9 cellular contexts compared by ENCODE assay signal in the genomic region with DNA sequence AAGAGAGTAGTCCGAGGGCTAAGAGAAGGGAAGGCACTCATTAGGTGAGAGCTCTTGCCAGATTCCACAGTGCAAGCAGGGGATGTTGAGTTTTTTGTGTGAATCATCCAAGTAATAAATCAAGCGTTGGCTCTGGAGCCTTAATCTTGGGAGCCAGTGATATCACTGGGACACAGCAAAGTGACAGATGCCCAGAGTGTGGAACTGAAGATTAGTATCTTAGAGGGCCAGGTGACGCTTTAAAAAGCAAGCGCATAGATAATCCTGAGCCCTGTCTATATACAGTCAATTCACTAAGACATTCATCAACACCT.
DNase-seq lines count a peak whose midpoint lies in the region; ATAC-seq and TF ChIP-seq lines count a peak whose summit lies in the region.
"Had no signal": no experiment of that assay in that cellular context is flagged by ENCODE, and none has a peak within 500 bp of the region (broad histone marks: within the 10 kb centered on the region; RNA-seq: fewer than 3 reads in every experiment).

No MANE protein-coding gene starts in this region.

- no peaks in the 10 kb centered on the region for H4K20me1 ChIP-seq in DND-41 (ENCODE audit: insufficient read depth, low read length)

- peak overlapping the region; percentile 81 for H3K27ac ChIP-seq in DND-41 (ENCODE audit: low read length)

- in situ Hi-C loops in ACHN (cut with HindIII; ENCODE audit: low pct_ligation_motif_present, low pct_unique_long_range_greater_than_20kb, low sequenced_read_pairs) (no loop called here), astrocyte of the spinal cord (cut with HindIII; ENCODE audit: low sequenced_read_pairs) (no loop called here)

- TF ChIP-seq CTCF in DND-41 (IDR thresholded peaks at IDR 0.05; ENCODE audit: borderline replicate concordance, extremely low read depth, low read length, poor library complexity, severe bottlenecking) (no peak), astrocyte of the spinal cord (IDR thresholded peaks at IDR 0.05; ENCODE audit: low read depth, low read length) (no peak)

- no peak overlapping the region for H2AFZ ChIP-seq in DND-41 (ENCODE audit: low read depth, low read length)

- H3K9ac ChIP-seq in DND-41 (ENCODE audit: low read depth, low read length) = peak overlapping the region; percentile 36

- peaks cover 27% of the 10 kb centered on the region for H3K9me3 ChIP-seq in DND-41 (ENCODE audit: insufficient read depth, low read length, severe bottlenecking)

- H3K36me3 ChIP-seq in DND-41 (ENCODE audit: insufficient read depth, low read length) = no peaks in the 10 kb centered on the region

- peaks cover 40% of the 10 kb centered on the region for H3K4me1 ChIP-seq in DND-41 (ENCODE audit: insufficient read depth, low read length)

- no peak overlapping the region for H3K4me3 ChIP-seq in DND-41 (ENCODE audit: low read depth in 1 of 2, low read length in 2 of 2)
- H3K4me3 ChIP-seq in astrocyte of the spinal cord (ENCODE audit: low read depth, low read length) = no peak overlapping the region

- DNase-seq in ACHN (peak; percentile 17), DND-41 (no peak), NCI-H345 (lab: John Stamatoyannopoulos, UW) (peak; percentile 18), astrocyte of the spinal cord (ENCODE audit: low read depth, low spot score) (peak; percentile 57), NAMALWA (ENCODE audit: low spot score) (no peak), hippocampal formation (lab: John Stamatoyannopoulos, UW) (no peak)
- DNase-seq: nucleus accumbens had no signal

- H3K4me2 ChIP-seq in DND-41 (ENCODE audit: insufficient read depth, low read length) = peak overlapping the region; percentile 54

- ATAC-seq in DND-41 (ENCODE audit: insufficient read depth, low read depth) (peak; percentile 31), HG03469 (IDR thresholded peaks at IDR 0.05; ENCODE audit: unreplicated experiment) (no peak), HG02852 (IDR thresholded peaks at IDR 0.05; ENCODE audit: unreplicated experiment) (no peak)

- H3K79me2 ChIP-seq in DND-41 (ENCODE audit: insufficient read depth, low read length) = no peaks in the 10 kb centered on the region

- H3K27me3 ChIP-seq in DND-41 (ENCODE audit: insufficient read depth, low read length, poor library complexity) = no peaks in the 10 kb centered on the region

Comparison
In these comparisons a context has a peak if more than half of its experiments do, and no peak if none do; other contexts are left out.
1. DNase-seq: peak in ACHN (single experiment), NCI-H345 (single experiment) and astrocyte of the spinal cord (single experiment); none in DND-41 (single experiment), NAMALWA (single experiment) and hippocampal formation (0 of 2).